In genomic region chr19:33002126-33002865, GRCh38 we compare ENCODE assay signal across 7 cellular contexts. TPM values are rescaled to one million over a fixed set of nuclear protein-coding genes. Genes with fewer than 3 reads are reported as not detected.
A peak's percentile ranks its signal among the peaks of the same experiment; 100 is the strongest.
DNase-seq lines count a peak whose midpoint lies in the region; ATAC-seq and TF ChIP-seq lines count a peak whose summit lies in the region.
"Not testable (repeated sequence)": the region's sequence is repeated elsewhere in the genome, so short reads cannot be mapped to it uniquely, and the experiment has no call there.

No MANE protein-coding gene starts in this region.

- TF ChIP-seq CTCF in HEK293 (tag by site-specific recombination; IDR thresholded peaks at IDR 0.05); adrenal gland (IDR thresholded peaks at IDR 0.05): not testable (repeated sequence)

- H4K8ac ChIP-seq in mesenchymal stem cell (ENCODE audit: low read length), result not testable (repeated sequence)

- ATAC-seq in esophagus mucosa, result peak; percentile 11

- DNase-seq in COLO668 (lab: John Stamatoyannopoulos, UW; ENCODE audit: unreplicated experiment) (peak; percentile 1), NCI-H345 (lab: John Stamatoyannopoulos, UW) (peak; percentile 6), adrenal gland (peak; percentile 22 to 57 (median 37)), pons (ENCODE audit: low spot score) (peak; percentile 6)
- not testable (repeated sequence) for DNase-seq in mesenchymal stem cell

- not testable (repeated sequence) for H4K91ac ChIP-seq in mesenchymal stem cell (ENCODE audit: low read length)

- H3K4ac ChIP-seq in mesenchymal stem cell (ENCODE audit: low read depth in 1 of 2, low read length in 2 of 2), result not testable (repeated sequence)

- H3K36me3 ChIP-seq in HEK293 (ENCODE audit: control insufficient read depth in 2 of 2, insufficient read depth in 1 of 2, low read length in 2 of 2), result peaks cover 25 to 60% of the 10 kb centered on the region in 2 experiments
- not testable (repeated sequence) for H3K36me3 ChIP-seq in adrenal gland (replicated peaks in 1 of 2)
- peaks cover 0 to 53% of the 10 kb centered on the region in 2 experiments for H3K36me3 ChIP-seq in mesenchymal stem cell (ENCODE audit: control insufficient read depth in 1 of 2, insufficient read depth in 2 of 2, low read depth in 1 of 2, low read length in 2 of 2)

- H2BK120ac ChIP-seq in mesenchymal stem cell (ENCODE audit: low read depth, low read length), result not testable (repeated sequence)

- not testable (repeated sequence) for H3K4me3 ChIP-seq in HEK293 (ENCODE audit: low read depth, low read length); adrenal gland; mesenchymal stem cell (ENCODE audit: insufficient read depth in 1 of 2, low read depth in 1 of 2, low read length in 2 of 2)

- H2BK5ac ChIP-seq in mesenchymal stem cell (ENCODE audit: low read depth, low read length, poor library complexity, severe bottlenecking), result not testable (repeated sequence)

- not testable (repeated sequence) for H3K4me2 ChIP-seq in mesenchymal stem cell (ENCODE audit: low read length, poor library complexity, severe bottlenecking)

- not testable (repeated sequence) for H3K27ac ChIP-seq in HEK293 (ENCODE audit: extremely low read depth, low read depth, low read length); adrenal gland
- peak overlapping the region; percentile 76 for H3K27ac ChIP-seq in mesenchymal stem cell (ENCODE audit: low read length, poor library complexity, severe bottlenecking)

- not testable (repeated sequence) for H3K9me3 ChIP-seq in HEK293 (ENCODE audit: control insufficient read depth, insufficient read depth, low read depth, low read length); adrenal gland (replicated peaks in 1 of 3); mesenchymal stem cell (ENCODE audit: control insufficient read depth, low read length)

- peaks cover 10% of the 10 kb centered on the region for H3K79me1 ChIP-seq in mesenchymal stem cell (replicated peaks; ENCODE audit: low read length, poor library complexity, severe bottlenecking)

- H2AFZ ChIP-seq in mesenchymal stem cell (ENCODE audit: low read depth, low read length), result not testable (repeated sequence)

- CTCF ChIA-PET in HEK293 (lab: Yijun Ruan, JAX), result interaction anchor here (0.6 kb wide), 2 partner anchors 179 to 312 kb away, joined by 3 to 6 read pairs; no protein-coding TSS in a partner anchor

- not testable (repeated sequence) for TF ChIP-seq POLR2A in adrenal gland (IDR thresholded peaks at IDR 0.05)

- H3K27me3 ChIP-seq in adrenal gland; mesenchymal stem cell (ENCODE audit: control insufficient read depth in 1 of 2, insufficient read depth in 1 of 2, low read length in 2 of 2): not testable (repeated sequence)

- not testable (repeated sequence) for H3K18ac ChIP-seq in mesenchymal stem cell (ENCODE audit: low read depth in 1 of 2, low read length in 2 of 2)

- not testable (repeated sequence) for H2BK15ac ChIP-seq in mesenchymal stem cell (ENCODE audit: low read depth, poor library complexity, severe bottlenecking)

- WGBS in adrenal gland, 4 donors, result 71 to 80% (median 77%) methylated on average over 12 to 15 of the region's 15 CpGs
- 97% methylated on average over 15 of the region's 15 CpGs for WGBS in mesenchymal stem cell

- H3K23ac ChIP-seq in mesenchymal stem cell (ENCODE audit: low read length in 2 of 2), result not testable (repeated sequence)

- POLR2A ChIA-PET in HEK293 (lab: Yijun Ruan, JAX), result interaction anchor here (0.7 kb wide), 1 partner anchor 22 kb away, joined by 4 read pairs; no protein-coding TSS in a partner anchor

- not testable (repeated sequence) for H3K14ac ChIP-seq in mesenchymal stem cell (ENCODE audit: low read length in 2 of 2)

- not testable (repeated sequence) for H2BK12ac ChIP-seq in mesenchymal stem cell (ENCODE audit: low read length in 2 of 2)

- H2AK5ac ChIP-seq in mesenchymal stem cell (ENCODE audit: low read length, severe bottlenecking), result not testable (repeated sequence)

- not testable (repeated sequence) for H3K9ac ChIP-seq in mesenchymal stem cell (ENCODE audit: low read length)

- intact Hi-C loops in adrenal gland (cut with DNase I), result not testable (repeated sequence)

- not testable (repeated sequence) for H3K4me1 ChIP-seq in HEK293 (ENCODE audit: control insufficient read depth, insufficient read depth, low read length); adrenal gland (replicated peaks in 1 of 2)
- peaks cover 11% of the 10 kb centered on the region for H3K4me1 ChIP-seq in mesenchymal stem cell (ENCODE audit: control insufficient read depth, insufficient read depth, low read depth, low read length)

TF ChIP-seq in HEK293, 187 proteins besides CTCF, POLR2A, EP300 and RAD21:
- 0 out of 2 replicates have a peak, but pooled peaks have one; percentile 23 for TF ChIP-seq IKZF3 (tag by site-specific recombination; IDR thresholded peaks at IDR 0.05)
TF ChIP-seq in HEK293: peak in this region for 1; not testable (repeated sequence) for 186.

RNA-seq across cellular contexts. Expression of gene FAAP24, which starts 30.3 kb away (rescaled TPM):
- 1 to 10 TPM; 1.2 to 4.9 (median 2.7) TPM for total RNA-seq in adrenal gland
- 1 to 10 TPM in 2 of 3 donors, under 1 TPM in 1; 0.51 to 1.3 (median 1.1) TPM for polyA plus RNA-seq in adrenal gland
- 3.8 TPM for total RNA-seq in esophagus mucosa
- 3.3 TPM for polyA plus RNA-seq in mesenchymal stem cell (2013, experiment 1 of 2)
- polyA plus RNA-seq in mesenchymal stem cell (2013, experiment 2 of 2), result 3.2 TPM

RNA-seq across cellular contexts. Expression of gene CEP89, which starts 30.5 kb away (rescaled TPM):
- total RNA-seq in adrenal gland (10 to 100 TPM in 7 of 8 donors, 1 to 10 TPM in 1; 9.2 to 20.1 (median 14.2) TPM), esophagus mucosa (8.3 TPM)
- 10 to 100 TPM; 11.0 to 16.9 (median 13.3) TPM for polyA plus RNA-seq in adrenal gland
- polyA plus RNA-seq in mesenchymal stem cell (2013, experiment 1 of 2), result 27.2 TPM
- polyA plus RNA-seq in mesenchymal stem cell (2013, experiment 2 of 2), result 28.7 TPM
